12 cellular contexts compared by ENCODE assay signal in genomic region chr1:116485976-116486375, GRCh38.
"Had no signal": no experiment of that assay in that cellular context is flagged by ENCODE, and none has a peak within 500 bp of the region (broad histone marks: within the 10 kb centered on the region; RNA-seq: fewer than 3 reads in every experiment).

No MANE protein-coding gene starts in this region.

- H3K27me3 ChIP-seq: suprapubic skin, upper lobe of left lung had no signal

- H3K4me3 ChIP-seq: mucosa of descending colon, suprapubic skin, upper lobe of left lung had no signal

- H3K27ac Mint-ChIP-seq: activated B cell treated with CpG ODN at 0.5 μM for 24 hours; activated CD4-positive, alpha-beta T cell treated with anti-CD3 and anti-CD28 coated beads, Interleukin-2, amount 10 ng/mL, durations not matched to agents 24 days and 14 days; activated naive CD4-positive, alpha-beta T cell treated with anti-CD3 and anti-CD28 coated beads for 36 hours; activated T-helper 1 cell treated with anti-CD3 and anti-CD28 coated beads, Interleukin-12 subunit alpha, Interleukin-12 subunit beta, Interleukin-2, Interleukin-4 antibody, amounts not matched to agents 30 ng/mL and 10 ng/mL and 1 ng/mL, durations not matched to agents 14 hours and 24 hours and 36 hours; natural killer cell treated with Interleukin-12 subunit alpha and Interleukin-12 subunit beta and Interleukin-15 and Interleukin-18, amount 100 ng/mL, for 72 hours; progenitor cell of endocrine pancreas; T-helper 1 cell treated with Interleukin-12 subunit alpha and Interleukin-12 subunit beta and Interleukin-4 antibody, amounts not matched to agents 30 μg/mL and 1 μg/mL, for 36 hours had no signal

- H3K36me3 Mint-ChIP-seq: natural killer cell treated with Interleukin-12 subunit alpha and Interleukin-12 subunit beta and Interleukin-15 and Interleukin-18, amount 100 ng/mL, for 72 hours had no signal

- H3K9me3 Mint-ChIP-seq: activated B cell treated with CpG ODN at 0.5 μM for 24 hours; activated CD4-positive, alpha-beta T cell treated with anti-CD3 and anti-CD28 coated beads, Interleukin-2, amount 10 ng/mL, durations not matched to agents 24 days and 14 days; activated naive CD4-positive, alpha-beta T cell treated with anti-CD3 and anti-CD28 coated beads for 36 hours; activated T-helper 1 cell treated with anti-CD3 and anti-CD28 coated beads, Interleukin-12 subunit alpha, Interleukin-12 subunit beta, Interleukin-2, Interleukin-4 antibody, amounts not matched to agents 30 ng/mL and 10 ng/mL and 1 ng/mL, durations not matched to agents 14 hours and 24 hours and 36 hours; central memory CD8-positive, alpha-beta T cell; natural killer cell treated with Interleukin-12 subunit alpha and Interleukin-12 subunit beta and Interleukin-15 and Interleukin-18, amount 100 ng/mL, for 72 hours; T-helper 1 cell treated with Interleukin-12 subunit alpha and Interleukin-12 subunit beta and Interleukin-4 antibody, amounts not matched to agents 30 μg/mL and 1 μg/mL, for 36 hours had no signal

- H3K27me3 Mint-ChIP-seq: activated B cell treated with CpG ODN at 0.5 μM for 24 hours; central memory CD8-positive, alpha-beta T cell; natural killer cell treated with Interleukin-12 subunit alpha and Interleukin-12 subunit beta and Interleukin-15 and Interleukin-18, amount 100 ng/mL, for 72 hours; progenitor cell of endocrine pancreas had no signal

- H3K4me1 Mint-ChIP-seq: central memory CD8-positive, alpha-beta T cell had no signal

- H3K4me3 Mint-ChIP-seq: activated B cell treated with CpG ODN at 0.5 μM for 24 hours; activated CD4-positive, alpha-beta T cell treated with anti-CD3 and anti-CD28 coated beads, Interleukin-2, amount 10 ng/mL, durations not matched to agents 24 days and 14 days; activated naive CD4-positive, alpha-beta T cell treated with anti-CD3 and anti-CD28 coated beads for 36 hours; activated T-helper 1 cell treated with anti-CD3 and anti-CD28 coated beads, Interleukin-12 subunit alpha, Interleukin-12 subunit beta, Interleukin-2, Interleukin-4 antibody, amounts not matched to agents 30 ng/mL and 10 ng/mL and 1 ng/mL, durations not matched to agents 14 hours and 24 hours and 36 hours; central memory CD8-positive, alpha-beta T cell; natural killer cell treated with Interleukin-12 subunit alpha and Interleukin-12 subunit beta and Interleukin-15 and Interleukin-18, amount 100 ng/mL, for 72 hours; T-helper 1 cell treated with Interleukin-12 subunit alpha and Interleukin-12 subunit beta and Interleukin-4 antibody, amounts not matched to agents 30 μg/mL and 1 μg/mL, for 36 hours had no signal

- H3K27ac ChIP-seq: epithelial cell of prostate, suprapubic skin, upper lobe of left lung had no signal

- H3K9me3 ChIP-seq: mucosa of descending colon, suprapubic skin, upper lobe of left lung had no signal

- H3K36me3 ChIP-seq: suprapubic skin, upper lobe of left lung had no signal
